Comparison of ENCODE assay signal across 8 cellular contexts in genomic region chr5:143887302-143887638, GRCh38.
A peak's percentile ranks its signal among the peaks of the same experiment; 100 is the strongest.
DNase-seq lines count a peak whose midpoint lies in the region; ATAC-seq and TF ChIP-seq lines count a peak whose summit lies in the region.

No MANE protein-coding gene starts in this region.

- DNase-seq in H4 (ENCODE audit: low spot score) (peak; percentile 71), NCI-H345 (lab: John Stamatoyannopoulos, UW) (peak; percentile 89), epithelial cell of esophagus (ENCODE audit: low read depth) (peak; percentile 48), posterior cingulate gyrus (peak in 8 of 10 donors; percentile 10 to 83 (median 39))
- DNase-seq in stimulated activated CD4-positive, alpha-beta T cell treated with anti-CD3 and anti-CD28 coated beads, Interleukin-1b, Interleukin-23, amount 100 ng/mL, for 48 hours: no peak

- H3K4me3 ChIP-seq in epithelial cell of esophagus (ENCODE audit: low read length): no peak overlapping the region

- no peak for ATAC-seq in GM21723 (IDR thresholded peaks at IDR 0.05; ENCODE audit: unreplicated experiment)
- ATAC-seq in GM18909 (IDR thresholded peaks at IDR 0.05; ENCODE audit: poor library complexity, unreplicated experiment): no peak
- no peak for ATAC-seq in GM18505 (IDR thresholded peaks at IDR 0.05; ENCODE audit: unreplicated experiment)

- no peak for TF ChIP-seq POLR2A in GM18505 (IDR thresholded peaks at IDR 0.05; ENCODE audit: borderline replicate concordance, extremely low read depth, insufficient read depth, insufficient read length)

- no peak for TF ChIP-seq CTCF in epithelial cell of esophagus (IDR thresholded peaks at IDR 0.05; ENCODE audit: insufficient read depth, low read depth, low read length, missing control alignments)

- intact Hi-C loops in posterior cingulate gyrus (cut with DNase I): no loop called here
